13 cellular contexts compared by ENCODE assay signal in genomic region chr2:43021791-43022500, GRCh38.
DNase-seq lines count a peak whose midpoint lies in the region; ATAC-seq and TF ChIP-seq lines count a peak whose summit lies in the region.
"Had no signal": no experiment of that assay in that cellular context is flagged by ENCODE, and none has a peak within 500 bp of the region (broad histone marks: within the 10 kb centered on the region; RNA-seq: fewer than 3 reads in every experiment).

No MANE protein-coding gene starts in this region.

- H3K36me3 ChIP-seq in mucosa of descending colon (ENCODE audit: low read depth) = no peaks in the 10 kb centered on the region

- DNase-seq in AML-193 (lab: John Stamatoyannopoulos, UW) (peak; percentile 27 to 29), LoVo (ENCODE audit: low spot score) (peak; percentile 27), dorsolateral prefrontal cortex (peak; percentile 12 to 84 (median 78)), mucosa of descending colon (peak in 2 of 3 donors; percentile 52 to 60), EL (no peak), NCI-H2196 (lab: John Stamatoyannopoulos, UW; ENCODE audit: unreplicated experiment) (no peak)
- DNase-seq: activated effector memory CD4-positive, alpha-beta T cell treated with anti-CD3 and anti-CD28 coated beads, Interleukin-2, amount 50 U/mL, for 16 hours; CD4-positive, CD25-positive, alpha-beta regulatory T cell; effector memory CD4-positive, alpha-beta T cell; left ventricle myocardium superior; NCI-H69 had no signal

- ATAC-seq in mucosa of descending colon (peak; percentile 67), GM19397 (IDR thresholded peaks at IDR 0.05; ENCODE audit: unreplicated experiment) (no peak), GM21528 (IDR thresholded peaks at IDR 0.05; ENCODE audit: low FRiP score, unreplicated experiment) (no peak)
- ATAC-seq: left ventricle myocardium superior had no signal

- peaks cover 4% of the 10 kb centered on the region for H3K4me1 ChIP-seq in mucosa of descending colon (ENCODE audit: low read depth)

- H3K4me3 ChIP-seq in dorsolateral prefrontal cortex (peak overlapping the region in 32 of 59 donors; percentile 10 to 56 (median 30)), mucosa of descending colon (no peak overlapping the region)

- H3K27ac ChIP-seq in dorsolateral prefrontal cortex = peak overlapping the region; percentile 29 to 93 (median 83)

- no peaks in the 10 kb centered on the region for H3K27me3 ChIP-seq in dorsolateral prefrontal cortex

- peak in 53 of 56 donors; percentile 34 to 78 (median 58) for TF ChIP-seq CTCF in dorsolateral prefrontal cortex (IDR thresholded peaks at IDR 0.05 in 54 of 56, conservative IDR thresholded peaks at IDR 0.05 in 2 of 56; ENCODE audit: low read depth in 1 of 56, partially characterized antibody in 56 of 56)
- no peak for TF ChIP-seq CTCF in mucosa of descending colon (IDR thresholded peaks at IDR 0.05)

- H3K9me3 ChIP-seq in mucosa of descending colon = no peaks in the 10 kb centered on the region

- intact Hi-C loops in dorsolateral prefrontal cortex (cut with DNase I) (loop anchor here (1.0 to 10.0 kb wide), 7 partner anchors 45 to 460 kb away; partner anchors contain the start of gene ZFP36L2 (in 1 of the 2)), mucosa of descending colon (cut with DNase I, micrococcal nuclease) (loop anchor here in 1 of 2 donors (5.0 kb wide), 1 partner anchor 205 kb away; the partner anchor contains the start of gene ZFP36L2)

Comparison
In these comparisons a context has a peak if more than half of its experiments do, and no peak if none do; other contexts are left out.
1. DNase-seq: peak in AML-193 (2 of 2), LoVo (single experiment), dorsolateral prefrontal cortex (10 of 10) and mucosa of descending colon (2 of 3); none in EL (single experiment) and NCI-H2196 (single experiment).